Comparison of ENCODE assay signal across 1 cellular context in genomic region chr1:154442006-154442740, GRCh38.
TF ChIP-seq lines count a peak whose summit lies in the region.

No MANE protein-coding gene starts in this region.

TF ChIP-seq in K562, 482 proteins besides CTCF, POLR2A, EP300 and RAD21 (continued from another document):
- TF ChIP-seq MITF (IDR thresholded peaks at IDR 0.05) (no peak), HDGF (IDR thresholded peaks at IDR 0.05) (no peak), MEIS2 (IDR thresholded peaks at IDR 0.05; ENCODE audit: partially characterized antibody) (peak; percentile 73), ZNF699 (CRISPR knock-in tag; IDR thresholded peaks at IDR 0.05; ENCODE audit: insufficient replicate concordance) (no peak), SMAD3 (CRISPR knock-in tag; conservative IDR thresholded peaks at IDR 0.05) (no peak), MBD2 (IDR thresholded peaks at IDR 0.05; ENCODE audit: borderline replicate concordance, low read depth) (no peak), NRF1 (conservative IDR thresholded peaks at IDR 0.05 in 1 of 2, IDR thresholded peaks at IDR 0.05 in 1 of 2) (no peak), ZNF384 (IDR thresholded peaks at IDR 0.05; ENCODE audit: low read depth, low read length) (0 out of 2 replicates have a peak, but pooled peaks have one; percentile 8), RBBP5 (IDR thresholded peaks at IDR 0.05; ENCODE audit: borderline replicate concordance, insufficient read depth, low read length, poor library complexity, severe bottlenecking) (no peak), PTRF (tag; IDR thresholded peaks at IDR 0.05) (no peak), MAFK (IDR thresholded peaks at IDR 0.05; ENCODE audit: low read length) (no peak), PKNOX1 (IDR thresholded peaks at IDR 0.05) (peak; percentile 16; the same call in 1 of the 2 replicates), RBM22 (IDR thresholded peaks at IDR 0.05; ENCODE audit: low read depth, low read length, poor library complexity, severe bottlenecking) (no peak)
- TF ChIP-seq, protein P1, sequence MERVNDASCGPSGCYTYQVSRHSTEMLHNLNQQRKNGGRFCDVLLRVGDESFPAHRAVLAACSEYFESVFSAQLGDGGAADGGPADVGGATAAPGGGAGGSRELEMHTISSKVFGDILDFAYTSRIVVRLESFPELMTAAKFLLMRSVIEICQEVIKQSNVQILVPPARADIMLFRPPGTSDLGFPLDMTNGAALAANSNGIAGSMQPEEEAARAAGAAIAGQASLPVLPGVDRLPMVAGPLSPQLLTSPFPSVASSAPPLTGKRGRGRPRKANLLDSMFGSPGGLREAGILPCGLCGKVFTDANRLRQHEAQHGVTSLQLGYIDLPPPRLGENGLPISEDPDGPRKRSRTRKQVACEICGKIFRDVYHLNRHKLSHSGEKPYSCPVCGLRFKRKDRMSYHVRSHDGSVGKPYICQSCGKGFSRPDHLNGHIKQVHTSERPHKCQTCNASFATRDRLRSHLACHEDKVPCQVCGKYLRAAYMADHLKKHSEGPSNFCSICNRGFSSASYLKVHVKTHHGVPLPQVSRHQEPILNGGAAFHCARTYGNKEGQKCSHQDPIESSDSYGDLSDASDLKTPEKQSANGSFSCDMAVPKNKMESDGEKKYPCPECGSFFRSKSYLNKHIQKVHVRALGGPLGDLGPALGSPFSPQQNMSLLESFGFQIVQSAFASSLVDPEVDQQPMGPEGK (CRISPR knock-in tag; IDR thresholded peaks at IDR 0.05; ENCODE audit: borderline replicate concordance), result no peak
TF ChIP-seq in K562: peak in this region for 25.
